ENCODE assay signal across 1 cellular context in the genomic region with DNA sequence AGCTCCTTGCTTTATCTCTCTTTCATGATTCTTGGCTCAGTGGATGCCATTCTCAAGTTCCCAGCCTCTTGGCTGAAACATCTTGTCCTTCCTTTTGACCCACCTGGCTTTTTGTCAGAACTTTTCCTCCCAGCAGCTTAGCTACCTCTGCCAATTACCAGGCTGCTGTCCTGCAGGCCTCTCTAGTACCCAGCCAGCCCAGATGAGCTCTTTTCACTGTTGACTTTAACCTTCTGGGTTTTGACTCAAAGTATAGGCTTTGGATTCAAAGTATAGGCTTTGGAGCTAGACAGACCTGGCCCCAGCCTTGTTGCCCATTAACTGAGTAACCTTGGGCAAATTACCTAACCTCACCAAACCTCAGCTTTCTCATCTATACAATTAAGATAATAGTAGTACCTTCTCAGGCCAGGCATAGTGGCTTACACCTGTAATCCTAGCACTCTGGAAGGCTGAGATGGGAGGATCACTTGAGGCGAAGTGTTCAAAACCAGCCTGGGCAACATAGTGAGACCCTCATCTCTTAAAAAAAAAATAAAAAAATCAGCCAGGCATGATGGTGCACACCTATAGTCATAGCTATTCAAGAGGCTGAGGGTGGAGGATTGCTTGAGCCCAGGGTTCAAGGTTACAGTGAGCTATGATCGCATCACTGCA.
TF ChIP-seq lines count a peak whose summit lies in the region.

No MANE protein-coding gene starts in this region.

TF ChIP-seq in GM23338, 12 proteins besides CTCF, POLR2A, EP300 and RAD21 (continued from another document):
- TF ChIP-seq, protein P1, sequence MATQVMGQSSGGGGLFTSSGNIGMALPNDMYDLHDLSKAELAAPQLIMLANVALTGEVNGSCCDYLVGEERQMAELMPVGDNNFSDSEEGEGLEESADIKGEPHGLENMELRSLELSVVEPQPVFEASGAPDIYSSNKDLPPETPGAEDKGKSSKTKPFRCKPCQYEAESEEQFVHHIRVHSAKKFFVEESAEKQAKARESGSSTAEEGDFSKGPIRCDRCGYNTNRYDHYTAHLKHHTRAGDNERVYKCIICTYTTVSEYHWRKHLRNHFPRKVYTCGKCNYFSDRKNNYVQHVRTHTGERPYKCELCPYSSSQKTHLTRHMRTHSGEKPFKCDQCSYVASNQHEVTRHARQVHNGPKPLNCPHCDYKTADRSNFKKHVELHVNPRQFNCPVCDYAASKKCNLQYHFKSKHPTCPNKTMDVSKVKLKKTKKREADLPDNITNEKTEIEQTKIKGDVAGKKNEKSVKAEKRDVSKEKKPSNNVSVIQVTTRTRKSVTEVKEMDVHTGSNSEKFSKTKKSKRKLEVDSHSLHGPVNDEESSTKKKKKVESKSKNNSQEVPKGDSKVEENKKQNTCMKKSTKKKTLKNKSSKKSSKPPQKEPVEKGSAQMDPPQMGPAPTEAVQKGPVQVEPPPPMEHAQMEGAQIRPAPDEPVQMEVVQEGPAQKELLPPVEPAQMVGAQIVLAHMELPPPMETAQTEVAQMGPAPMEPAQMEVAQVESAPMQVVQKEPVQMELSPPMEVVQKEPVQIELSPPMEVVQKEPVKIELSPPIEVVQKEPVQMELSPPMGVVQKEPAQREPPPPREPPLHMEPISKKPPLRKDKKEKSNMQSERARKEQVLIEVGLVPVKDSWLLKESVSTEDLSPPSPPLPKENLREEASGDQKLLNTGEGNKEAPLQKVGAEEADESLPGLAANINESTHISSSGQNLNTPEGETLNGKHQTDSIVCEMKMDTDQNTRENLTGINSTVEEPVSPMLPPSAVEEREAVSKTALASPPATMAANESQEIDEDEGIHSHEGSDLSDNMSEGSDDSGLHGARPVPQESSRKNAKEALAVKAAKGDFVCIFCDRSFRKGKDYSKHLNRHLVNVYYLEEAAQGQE (IDR thresholded peaks at IDR 0.05; ENCODE audit: unreplicated experiment) = no peak
- TF ChIP-seq ZNF331 (CRISPR knock-in tag; IDR thresholded peaks at IDR 0.05; ENCODE audit: low read depth) (no peak), POLR2AphosphoS5 (IDR thresholded peaks at IDR 0.05; ENCODE audit: low read depth) (no peak), STAT1 (IDR thresholded peaks at IDR 0.05; ENCODE audit: unreplicated experiment) (no peak), NANOG (IDR thresholded peaks at IDR 0.05; ENCODE audit: borderline replicate concordance) (no peak), CREB1 (CRISPR knock-in tag; IDR thresholded peaks at IDR 0.05; ENCODE audit: low read depth) (no peak), EZH2phosphoT487 (IDR thresholded peaks at IDR 0.05; ENCODE audit: unreplicated experiment) (no peak)
- TF ChIP-seq, protein P2, sequence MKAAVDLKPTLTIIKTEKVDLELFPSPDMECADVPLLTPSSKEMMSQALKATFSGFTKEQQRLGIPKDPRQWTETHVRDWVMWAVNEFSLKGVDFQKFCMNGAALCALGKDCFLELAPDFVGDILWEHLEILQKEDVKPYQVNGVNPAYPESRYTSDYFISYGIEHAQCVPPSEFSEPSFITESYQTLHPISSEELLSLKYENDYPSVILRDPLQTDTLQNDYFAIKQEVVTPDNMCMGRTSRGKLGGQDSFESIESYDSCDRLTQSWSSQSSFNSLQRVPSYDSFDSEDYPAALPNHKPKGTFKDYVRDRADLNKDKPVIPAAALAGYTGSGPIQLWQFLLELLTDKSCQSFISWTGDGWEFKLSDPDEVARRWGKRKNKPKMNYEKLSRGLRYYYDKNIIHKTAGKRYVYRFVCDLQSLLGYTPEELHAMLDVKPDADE (IDR thresholded peaks at IDR 0.05) = no peak
- TF ChIP-seq, protein P3, sequence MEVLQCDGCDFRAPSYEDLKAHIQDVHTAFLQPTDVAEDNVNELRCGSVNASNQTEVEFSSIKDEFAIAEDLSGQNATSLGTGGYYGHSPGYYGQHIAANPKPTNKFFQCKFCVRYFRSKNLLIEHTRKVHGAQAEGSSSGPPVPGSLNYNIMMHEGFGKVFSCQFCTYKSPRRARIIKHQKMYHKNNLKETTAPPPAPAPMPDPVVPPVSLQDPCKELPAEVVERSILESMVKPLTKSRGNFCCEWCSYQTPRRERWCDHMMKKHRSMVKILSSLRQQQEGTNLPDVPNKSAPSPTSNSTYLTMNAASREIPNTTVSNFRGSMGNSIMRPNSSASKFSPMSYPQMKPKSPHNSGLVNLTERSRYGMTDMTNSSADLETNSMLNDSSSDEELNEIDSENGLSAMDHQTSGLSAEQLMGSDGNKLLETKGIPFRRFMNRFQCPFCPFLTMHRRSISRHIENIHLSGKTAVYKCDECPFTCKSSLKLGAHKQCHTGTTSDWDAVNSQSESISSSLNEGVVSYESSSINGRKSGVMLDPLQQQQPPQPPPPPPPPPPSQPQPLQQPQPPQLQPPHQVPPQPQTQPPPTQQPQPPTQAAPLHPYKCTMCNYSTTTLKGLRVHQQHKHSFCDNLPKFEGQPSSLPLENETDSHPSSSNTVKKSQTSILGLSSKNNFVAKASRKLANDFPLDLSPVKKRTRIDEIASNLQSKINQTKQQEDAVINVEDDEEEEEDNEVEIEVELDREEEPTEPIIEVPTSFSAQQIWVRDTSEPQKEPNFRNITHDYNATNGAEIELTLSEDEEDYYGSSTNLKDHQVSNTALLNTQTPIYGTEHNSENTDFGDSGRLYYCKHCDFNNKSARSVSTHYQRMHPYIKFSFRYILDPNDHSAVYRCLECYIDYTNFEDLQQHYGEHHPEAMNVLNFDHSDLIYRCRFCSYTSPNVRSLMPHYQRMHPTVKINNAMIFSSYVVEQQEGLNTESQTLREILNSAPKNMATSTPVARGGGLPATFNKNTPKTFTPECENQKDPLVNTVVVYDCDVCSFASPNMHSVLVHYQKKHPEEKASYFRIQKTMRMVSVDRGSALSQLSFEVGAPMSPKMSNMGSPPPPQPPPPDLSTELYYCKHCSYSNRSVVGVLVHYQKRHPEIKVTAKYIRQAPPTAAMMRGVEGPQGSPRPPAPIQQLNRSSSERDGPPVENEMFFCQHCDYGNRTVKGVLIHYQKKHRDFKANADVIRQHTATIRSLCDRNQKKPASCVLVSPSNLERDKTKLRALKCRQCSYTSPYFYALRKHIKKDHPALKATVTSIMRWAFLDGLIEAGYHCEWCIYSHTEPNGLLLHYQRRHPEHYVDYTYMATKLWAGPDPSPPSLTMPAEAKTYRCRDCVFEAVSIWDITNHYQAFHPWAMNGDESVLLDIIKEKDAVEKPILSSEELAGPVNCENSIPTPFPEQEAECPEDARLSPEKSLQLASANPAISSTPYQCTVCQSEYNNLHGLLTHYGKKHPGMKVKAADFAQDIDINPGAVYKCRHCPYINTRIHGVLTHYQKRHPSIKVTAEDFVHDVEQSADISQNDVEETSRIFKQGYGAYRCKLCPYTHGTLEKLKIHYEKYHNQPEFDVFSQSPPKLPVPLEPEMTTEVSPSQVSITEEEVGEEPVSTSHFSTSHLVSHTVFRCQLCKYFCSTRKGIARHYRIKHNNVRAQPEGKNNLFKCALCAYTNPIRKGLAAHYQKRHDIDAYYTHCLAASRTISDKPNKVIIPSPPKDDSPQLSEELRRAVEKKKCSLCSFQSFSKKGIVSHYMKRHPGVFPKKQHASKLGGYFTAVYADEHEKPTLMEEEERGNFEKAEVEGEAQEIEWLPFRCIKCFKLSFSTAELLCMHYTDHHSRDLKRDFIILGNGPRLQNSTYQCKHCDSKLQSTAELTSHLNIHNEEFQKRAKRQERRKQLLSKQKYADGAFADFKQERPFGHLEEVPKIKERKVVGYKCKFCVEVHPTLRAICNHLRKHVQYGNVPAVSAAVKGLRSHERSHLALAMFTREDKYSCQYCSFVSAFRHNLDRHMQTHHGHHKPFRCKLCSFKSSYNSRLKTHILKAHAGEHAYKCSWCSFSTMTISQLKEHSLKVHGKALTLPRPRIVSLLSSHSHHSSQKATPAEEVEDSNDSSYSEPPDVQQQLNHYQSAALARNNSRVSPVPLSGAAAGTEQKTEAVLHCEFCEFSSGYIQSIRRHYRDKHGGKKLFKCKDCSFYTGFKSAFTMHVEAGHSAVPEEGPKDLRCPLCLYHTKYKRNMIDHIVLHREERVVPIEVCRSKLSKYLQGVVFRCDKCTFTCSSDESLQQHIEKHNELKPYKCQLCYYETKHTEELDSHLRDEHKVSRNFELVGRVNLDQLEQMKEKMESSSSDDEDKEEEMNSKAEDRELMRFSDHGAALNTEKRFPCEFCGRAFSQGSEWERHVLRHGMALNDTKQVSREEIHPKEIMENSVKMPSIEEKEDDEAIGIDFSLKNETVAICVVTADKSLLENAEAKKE (CRISPR knock-in tag; IDR thresholded peaks at IDR 0.05) = no peak
TF ChIP-seq in GM23338: peak in this region for 0.
